ENCODE assay signal across 10 cellular contexts in genomic region chr17:45319239-45319703, GRCh38. TPM values are rescaled to one million over a fixed set of nuclear protein-coding genes. Genes with fewer than 3 reads are reported as not detected.
DNase-seq lines count a peak whose midpoint lies in the region; ATAC-seq and TF ChIP-seq lines count a peak whose summit lies in the region.
"Had no signal": no experiment of that assay in that cellular context is flagged by ENCODE, and none has a peak within 500 bp of the region (broad histone marks: within the 10 kb centered on the region; RNA-seq: fewer than 3 reads in every experiment).

No MANE protein-coding gene starts in this region.

- H3K27me3 Mint-ChIP-seq in CD4-positive, alpha-beta T cell = no peaks in the 10 kb centered on the region
- peaks cover 0 to 4% (median 0%) of the 10 kb centered on the region in 5 donors for H3K27me3 Mint-ChIP-seq in naive thymus-derived CD4-positive, alpha-beta T cell

- no peaks in the 10 kb centered on the region for H3K9me3 ChIP-seq in CD4-positive, alpha-beta T cell (ENCODE audit: control insufficient read depth, low read length)
- no peaks in the 10 kb centered on the region for H3K9me3 ChIP-seq in naive thymus-derived CD4-positive, alpha-beta T cell (ENCODE audit: control insufficient read depth in 2 of 3, low read length in 3 of 3)
- H3K9me3 ChIP-seq: body of pancreas had no signal

- no peak for DNase-seq in CD4-positive, alpha-beta T cell
- DNase-seq in LoVo (ENCODE audit: low spot score) (peak; percentile 70), caudate nucleus (lab: John Stamatoyannopoulos, UW) (peak in 17 of 61 donors; percentile 8 to 69 (median 32)), HuH-7.5 (ENCODE audit: low spot score) (no peak), cerebellar nuclear complex (lab: John Stamatoyannopoulos, UW) (no peak), NCI-H510A treated with DMSO at 0.1 percent for 48 hours (lab: John Stamatoyannopoulos, UW) (no peak)
- DNase-seq in naive thymus-derived CD4-positive, alpha-beta T cell = no peak

- H3K9me3 Mint-ChIP-seq in CD4-positive, alpha-beta T cell = no peaks in the 10 kb centered on the region
- H3K9me3 Mint-ChIP-seq in naive thymus-derived CD4-positive, alpha-beta T cell = peaks cover 0 to 4% (median 0%) of the 10 kb centered on the region in 11 donors

- ATAC-seq in CD4-positive, alpha-beta T cell (ENCODE audit: poor library complexity) = no peak
- ATAC-seq in naive thymus-derived CD4-positive, alpha-beta T cell = no peak
- no peak for ATAC-seq in HG03521 (IDR thresholded peaks at IDR 0.05; ENCODE audit: unreplicated experiment)
- ATAC-seq: body of pancreas had no signal

- no peak overlapping the region for H3K4me3 ChIP-seq in naive thymus-derived CD4-positive, alpha-beta T cell (ENCODE audit: low read length)
- H3K4me3 ChIP-seq: body of pancreas had no signal

- peaks cover 6% of the 10 kb centered on the region for H3K36me3 Mint-ChIP-seq in CD4-positive, alpha-beta T cell (ENCODE audit: low read depth)
- H3K36me3 Mint-ChIP-seq in naive thymus-derived CD4-positive, alpha-beta T cell = peaks cover 0 to 15% (median 0%) of the 10 kb centered on the region in 5 donors

- no peak overlapping the region for H3K27ac ChIP-seq in CD4-positive, alpha-beta T cell (ENCODE audit: low read depth, low read length)
- peak overlapping the region; percentile 67 for H3K27ac ChIP-seq in caudate nucleus (ENCODE audit: low read depth, low read length)
- H3K27ac ChIP-seq in naive thymus-derived CD4-positive, alpha-beta T cell (ENCODE audit: low read depth, low read length) = peak overlapping the region; percentile 70

- POLR2A ChIA-PET in CD4-positive, alpha-beta T cell (lab: Charles Lee) = interaction anchor here (6.1 kb wide), 1 partner anchor 42 kb away, joined by 45 read pairs; no protein-coding TSS in a partner anchor
- POLR2A ChIA-PET in naive thymus-derived CD4-positive, alpha-beta T cell (lab: Charles Lee) = interaction anchor here (0.7 to 1.7 kb wide), 5 partner anchors 12 to 98 kb away, joined by 3 to 6 read pairs (median 3); partner anchors contain the start of gene FMNL1

- no peak overlapping the region for H3K4me3 Mint-ChIP-seq in CD4-positive, alpha-beta T cell
- H3K4me3 Mint-ChIP-seq in naive thymus-derived CD4-positive, alpha-beta T cell = peak overlapping the region in 8 of 10 donors; percentile 41 to 74 (median 64)

- H3K27ac Mint-ChIP-seq in CD4-positive, alpha-beta T cell = peak overlapping the region; percentile 85
- H3K27ac Mint-ChIP-seq in naive thymus-derived CD4-positive, alpha-beta T cell = peak overlapping the region; percentile 21 to 97 (median 90)

- H3K4me1 ChIP-seq in naive thymus-derived CD4-positive, alpha-beta T cell (ENCODE audit: control insufficient read depth in 2 of 2, insufficient read depth in 2 of 2, low read length in 2 of 2) = peaks cover 28 to 38% of the 10 kb centered on the region in 2 donors

- CTCF ChIA-PET in CD4-positive, alpha-beta T cell (lab: Charles Lee) = interaction anchor here (1.2 to 5.1 kb wide), 2 partner anchors 42 to 66 kb away, joined by 6 to 48 read pairs; no protein-coding TSS in a partner anchor
- CTCF ChIA-PET in naive thymus-derived CD4-positive, alpha-beta T cell (lab: Charles Lee) = interaction anchor here (0.7 to 1.3 kb wide), 4 partner anchors 10 to 184 kb away, joined by 3 read pairs; partner anchors contain the start of gene ACBD4

- no peaks in the 10 kb centered on the region for H3K36me3 ChIP-seq in naive thymus-derived CD4-positive, alpha-beta T cell (ENCODE audit: control insufficient read depth in 2 of 3, insufficient read depth in 3 of 3, low read length in 3 of 3)

- H3K4me1 Mint-ChIP-seq in CD4-positive, alpha-beta T cell (ENCODE audit: low read depth) = peaks cover 71% of the 10 kb centered on the region
- H3K4me1 Mint-ChIP-seq in naive thymus-derived CD4-positive, alpha-beta T cell = peaks cover 43 to 72% (median 67%) of the 10 kb centered on the region in 7 donors

- no peak for TF ChIP-seq CTCF in CD4-positive, alpha-beta T cell (IDR thresholded peaks at IDR 0.05)

- intact Hi-C loops in CD4-positive, alpha-beta T cell (cut with DNase I, micrococcal nuclease) = loop anchor here (5.0 kb wide), 5 partner anchors 68 to 257 kb away; partner anchors contain the start of genes HEXIM1 (in 1 of the 2), HEXIM2 (in 1 of the 2) and NMT1 (in 1 of the 2)
- intact Hi-C loops in naive thymus-derived CD4-positive, alpha-beta T cell (cut with micrococcal nuclease) = loop anchor here (5.0 to 10.0 kb wide), 7 partner anchors 57 to 1104 kb away; partner anchors contain the start of genes KANSL1 (in 2 of the 2), DCAKD (in 1 of the 2), HEXIM1 (in 1 of the 2) and SPATA32 (in 1 of the 2)

- no peaks in the 10 kb centered on the region for H3K27me3 ChIP-seq in CD4-positive, alpha-beta T cell (ENCODE audit: control insufficient read depth, insufficient read depth, low read length)
- H3K27me3 ChIP-seq in naive thymus-derived CD4-positive, alpha-beta T cell (ENCODE audit: control insufficient read depth in 2 of 2, insufficient read depth in 2 of 2, low read length in 2 of 2) = no peaks in the 10 kb centered on the region
- H3K27me3 ChIP-seq: body of pancreas had no signal

RNA-seq across cellular contexts. Expression of gene MAP3K14, which starts 2.5 kb away (rescaled TPM):
- total RNA-seq in CD4-positive, alpha-beta T cell = 10 to 100 TPM; 41.4 to 46.5 TPM
- 10 to 100 TPM; 31.3 to 39.8 (median 34.1) TPM for total RNA-seq in naive thymus-derived CD4-positive, alpha-beta T cell
- 10 to 100 TPM in 1 of 2 donors, 1 to 10 TPM in 1; 2.4 to 10.6 TPM for polyA plus RNA-seq in naive thymus-derived CD4-positive, alpha-beta T cell

RNA-seq across cellular contexts. Expression of gene SPATA32, which starts 57.4 kb away (rescaled TPM):
- total RNA-seq in CD4-positive, alpha-beta T cell = under 1 TPM; 0.20 to 0.27 TPM
- 1 to 10 TPM in 1 of 5 experiments, under 1 TPM in 3, not detected in 1; 0.12 to 1.1 (median 0.58) TPM for total RNA-seq in naive thymus-derived CD4-positive, alpha-beta T cell
- under 1 TPM; 0.31 to 0.59 TPM for polyA plus RNA-seq in naive thymus-derived CD4-positive, alpha-beta T cell
- total RNA-seq: liver had no signal
- polyA plus RNA-seq: liver had no signal
